Comparison of ENCODE assay signal across 8 cellular contexts in genomic region chrX:154805696-154806091, GRCh38. TPM values are rescaled to one million over a fixed set of nuclear protein-coding genes. Genes with fewer than 3 reads are reported as not detected.
DNase-seq lines count a peak whose midpoint lies in the region; ATAC-seq, FAIRE-seq and TF ChIP-seq lines count a peak whose summit lies in the region.

No MANE protein-coding gene starts in this region.

- CTCF ChIA-PET in HepG2 (lab: Yijun Ruan, JAX; ENCODE audit: low intra/inter-chr PET ratio, low total read pairs) = no interaction called here

- H3K9me3 ChIP-seq in HepG2 (ENCODE audit: low read length) = no peaks in the 10 kb centered on the region

- no peaks in the 10 kb centered on the region for H3K36me3 ChIP-seq in HepG2 (replicated peaks in 1 of 2; ENCODE audit: control insufficient read depth in 1 of 2, insufficient read depth in 2 of 2, low read length in 2 of 2)

- peak overlapping the region; percentile 59 to 73 (median 64); a peak in 5 of 6 replicates for H3K4me3 ChIP-seq in HepG2 (replicated peaks in 1 of 3; ENCODE audit: insufficient read depth in 1 of 3, low read depth in 2 of 3, low read length in 3 of 3)

- H3K27me3 ChIP-seq in HepG2 (ENCODE audit: control insufficient read depth in 1 of 2, insufficient read depth in 2 of 2, low read length in 2 of 2) = 0 out of 5 replicates have a peak, but pooled peaks cover 0 to 4% of the 10 kb centered on the region in 2 experiments

- ATAC-seq in HG03378 (IDR thresholded peaks at IDR 0.05; ENCODE audit: unreplicated experiment) (peak; percentile 13), HepG2 (peak; percentile 54), HG03521 (IDR thresholded peaks at IDR 0.05; ENCODE audit: unreplicated experiment) (no peak)

- TF ChIP-seq EP300 in HepG2 (IDR thresholded peaks at IDR 0.05; ENCODE audit: low read depth in 2 of 2, low read length in 2 of 2) (no peak), HepG2 (CRISPR knock-in tag; IDR thresholded peaks at IDR 0.05; ENCODE audit: borderline replicate concordance) (no peak)

- TF ChIP-seq RAD21 in HepG2 (CRISPR knock-in tag; IDR thresholded peaks at IDR 0.05) = no peak

- peaks cover 16% of the 10 kb centered on the region for H3K27me3 Mint-ChIP-seq in type B pancreatic cell

- H4K20me1 ChIP-seq in HepG2 (ENCODE audit: insufficient read depth, low read length) = no peaks in the 10 kb centered on the region; the same call in 1 of the 2 replicates

- DNase-seq in AG08395 (ENCODE audit: low spot score) (peak; percentile 20), astrocyte of the hippocampus (ENCODE audit: low read depth, low spot score) (peak; percentile 52), HepG2 (ENCODE audit: low spot score) (no peak), type B pancreatic cell (ENCODE audit: extremely low spot score, unreplicated experiment) (no peak), GM19239 (ENCODE audit: insufficient read length, low spot score) (no peak), NCI-H748 treated with DMSO at 0.1 percent for 48 hours (lab: John Stamatoyannopoulos, UW) (no peak)

- in situ Hi-C loops in HepG2 (cut with HindIII; ENCODE audit: extremely low pct_ligation_motif_present, low pct_unique_long_range_greater_than_20kb) = no loop called here

- peak overlapping the region; percentile 54 for H2AFZ ChIP-seq in HepG2 (ENCODE audit: low read length)

- TF ChIP-seq POLR2A in HepG2 (IDR thresholded peaks at IDR 0.05; ENCODE audit: insufficient read depth in 1 of 2, low read depth in 2 of 2, low read length in 2 of 2) = no peak

- H3K4me1 Mint-ChIP-seq in type B pancreatic cell (ENCODE audit: unreplicated experiment) = no peaks in the 10 kb centered on the region

- no peaks in the 10 kb centered on the region for H3K79me2 ChIP-seq in HepG2 (ENCODE audit: insufficient read depth, low read length)

- H3K4me3 Mint-ChIP-seq in type B pancreatic cell = peak overlapping the region; percentile 84

- TF ChIP-seq CTCF in HepG2 (CRISPR knock-in tag; IDR thresholded peaks at IDR 0.05) = no peak
- TF ChIP-seq CTCF in type B pancreatic cell (conservative IDR thresholded peaks at IDR 0.05) = no peak

- intact Hi-C loops in HepG2 (cut with micrococcal nuclease; ENCODE audit: unreplicated experiment) = no loop called here

- peaks cover 5% of the 10 kb centered on the region for H3K9me3 Mint-ChIP-seq in type B pancreatic cell

- no peak for FAIRE-seq in HepG2 (lab: Jason Lieb, UNC)
- no peak for FAIRE-seq in GM19239 (lab: Jason Lieb, UNC)

- no peak overlapping the region for H3K27ac ChIP-seq in HepG2 (ENCODE audit: extremely low read length, insufficient read depth, low read length)

- peak overlapping the region; percentile 34; the same call in 1 of the 2 replicates for H3K9ac ChIP-seq in HepG2 (ENCODE audit: insufficient read depth, low read depth, low read length)

- 0% methylated on average over 10 of the region's 13 CpGs for WGBS in HepG2 (ENCODE audit: low lambda C conversion rate)

- BruUV-seq in HepG2 (replicated peaks; lab: Mats Ljungman, UMichigan) = no TSS peak

- no peaks in the 10 kb centered on the region for H3K36me3 Mint-ChIP-seq in type B pancreatic cell

- H3K27ac Mint-ChIP-seq in type B pancreatic cell = no peak overlapping the region

- H3K4me1 ChIP-seq in HepG2 (ENCODE audit: insufficient read depth, low read length) = peaks cover 44% of the 10 kb centered on the region

- POLR2A ChIA-PET in HepG2 (lab: Yijun Ruan, JAX) = interaction anchor here (1.0 to 2.1 kb wide), 3 partner anchors 12 to 43 kb away, joined by 3 to 11 read pairs (median 3); partner anchors contain the start of gene DKC1

- H3K4me2 ChIP-seq in HepG2 (ENCODE audit: low read depth, low read length) = peak overlapping the region; percentile 86

RNA-seq across cellular contexts. Expression of gene MPP1, which starts 0.4 kb away (rescaled TPM):
- total RNA-seq in HepG2 (2016; rRNA removed; fragmentation: Illumina TruSeq; extraction: Trizol) (8.1 and 9.4 TPM in 2 replicates), type B pancreatic cell (ENCODE audit: low replicate concordance) (10.4 and 13.8 TPM in 2 replicates)
- 4.6 and 5.9 TPM in 2 replicates for total RNA-seq in HepG2 (2016; cell fraction: cytosol; rRNA removed; fragmentation: Illumina TruSeq; extraction: Trizol; ENCODE audit: low read depth)
- total RNA-seq in HepG2 (2016; cell fraction: insoluble cytoplasmic fraction; rRNA removed; fragmentation: Illumina TruSeq; extraction: Trizol) = 8.7 and 9.1 TPM in 2 replicates
- total RNA-seq in HepG2 (2016; cell fraction: membrane; rRNA removed; fragmentation: Illumina TruSeq; extraction: Trizol) = 5.0 and 5.5 TPM in 2 replicates
- 6.6 and 7.1 TPM in 2 replicates for total RNA-seq in HepG2 (2016; cell fraction: nucleus; rRNA removed; fragmentation: Illumina TruSeq; extraction: Trizol)
- 7.0 and 7.8 TPM in 2 replicates for polyA plus RNA-seq in HepG2 (2011; rRNA removed)
- polyA plus RNA-seq in HepG2 (2011; cell fraction: cytosol; rRNA removed) = 6.1 and 6.4 TPM in 2 replicates
- 12.9 and 14.5 TPM in 2 replicates for polyA plus RNA-seq in HepG2 (2011; cell fraction: nucleus; rRNA removed)
- 13.1 and 19.8 TPM in 2 replicates for polyA plus RNA-seq in HepG2 (2012)
- 2.6 and 2.9 TPM in 2 replicates for polyA plus RNA-seq in HepG2 (2016; cell fraction: cytosol; fragmentation: Illumina TruSeq; extraction: Trizol; ENCODE audit: low read depth)
- polyA plus RNA-seq in HepG2 (2016; cell fraction: insoluble cytoplasmic fraction; fragmentation: Illumina TruSeq; extraction: Trizol; ENCODE audit: low read depth) = 8.3 and 8.9 TPM in 2 replicates
- polyA plus RNA-seq in HepG2 (2016; cell fraction: membrane; fragmentation: Illumina TruSeq; extraction: Trizol; ENCODE audit: low read depth) = 3.6 and 3.7 TPM in 2 replicates
- 14.1 and 14.8 TPM in 2 replicates for polyA plus RNA-seq in HepG2 (2016; cell fraction: nucleus; fragmentation: Illumina TruSeq; extraction: Trizol; ENCODE audit: insufficient read depth, low read depth)
- polyA minus RNA-seq in HepG2 (2011; rRNA and poly(A)+ RNA removed; ENCODE audit: low replicate concordance) = 5.9 and 9.9 TPM in 2 replicates
- 4.9 and 6.3 TPM in 2 replicates for polyA minus RNA-seq in HepG2 (2011; cell fraction: cytosol; rRNA and poly(A)+ RNA removed)
- 9.2 and 13.4 TPM in 2 replicates for polyA minus RNA-seq in HepG2 (2011; cell fraction: nucleus; rRNA and poly(A)+ RNA removed)

RNA-seq across cellular contexts. Expression of gene SMIM9, which starts 28.8 kb away (rescaled TPM):
- total RNA-seq in HepG2 (2016; rRNA removed; fragmentation: Illumina TruSeq; extraction: Trizol) (not detected in 2 replicates), type B pancreatic cell (ENCODE audit: low replicate concordance) (not detected in 2 replicates)
- not detected in 2 replicates for total RNA-seq in HepG2 (2016; cell fraction: cytosol; rRNA removed; fragmentation: Illumina TruSeq; extraction: Trizol; ENCODE audit: low read depth)
- not detected in 2 replicates for total RNA-seq in HepG2 (2016; cell fraction: insoluble cytoplasmic fraction; rRNA removed; fragmentation: Illumina TruSeq; extraction: Trizol)
- total RNA-seq in HepG2 (2016; cell fraction: membrane; rRNA removed; fragmentation: Illumina TruSeq; extraction: Trizol) = not detected in 2 replicates
- not detected in 2 replicates for total RNA-seq in HepG2 (2016; cell fraction: nucleus; rRNA removed; fragmentation: Illumina TruSeq; extraction: Trizol)
- not detected in 2 replicates for polyA plus RNA-seq in HepG2 (2011; rRNA removed)
- not detected in 2 replicates for polyA plus RNA-seq in HepG2 (2011; cell fraction: cytosol; rRNA removed)
- not detected in 2 replicates for polyA plus RNA-seq in HepG2 (2011; cell fraction: nucleus; rRNA removed)
- not detected in 2 replicates for polyA plus RNA-seq in HepG2 (2012)
- not detected in 2 replicates for polyA plus RNA-seq in HepG2 (2016; cell fraction: cytosol; fragmentation: Illumina TruSeq; extraction: Trizol; ENCODE audit: low read depth)
- polyA plus RNA-seq in HepG2 (2016; cell fraction: insoluble cytoplasmic fraction; fragmentation: Illumina TruSeq; extraction: Trizol; ENCODE audit: low read depth) = not detected in 2 replicates
- polyA plus RNA-seq in HepG2 (2016; cell fraction: membrane; fragmentation: Illumina TruSeq; extraction: Trizol; ENCODE audit: low read depth) = not detected in 2 replicates
- not detected in 2 replicates for polyA plus RNA-seq in HepG2 (2016; cell fraction: nucleus; fragmentation: Illumina TruSeq; extraction: Trizol; ENCODE audit: insufficient read depth, low read depth)
- not detected in 2 replicates for polyA minus RNA-seq in HepG2 (2011; rRNA and poly(A)+ RNA removed; ENCODE audit: low replicate concordance)
- not detected in 2 replicates for polyA minus RNA-seq in HepG2 (2011; cell fraction: cytosol; rRNA and poly(A)+ RNA removed)
- polyA minus RNA-seq in HepG2 (2011; cell fraction: nucleus; rRNA and poly(A)+ RNA removed) = not detected in 2 replicates

RNA-seq across cellular contexts. Expression of gene DKC1, which starts 43.0 kb away (rescaled TPM):
- total RNA-seq in HepG2 (2016; rRNA removed; fragmentation: Illumina TruSeq; extraction: Trizol) = 102 and 150 TPM in 2 replicates
- total RNA-seq in HepG2 (2016; cell fraction: cytosol; rRNA removed; fragmentation: Illumina TruSeq; extraction: Trizol; ENCODE audit: low read depth) = 22.8 and 23.0 TPM in 2 replicates
- 102 and 151 TPM in 2 replicates for total RNA-seq in HepG2 (2016; cell fraction: insoluble cytoplasmic fraction; rRNA removed; fragmentation: Illumina TruSeq; extraction: Trizol)
- total RNA-seq in HepG2 (2016; cell fraction: membrane; rRNA removed; fragmentation: Illumina TruSeq; extraction: Trizol) = 30.2 and 37.3 TPM in 2 replicates
- total RNA-seq in HepG2 (2016; cell fraction: nucleus; rRNA removed; fragmentation: Illumina TruSeq; extraction: Trizol) = 62.0 and 64.5 TPM in 2 replicates
- 45.4 and 61.6 TPM in 2 replicates for polyA plus RNA-seq in HepG2 (2011; rRNA removed)
- 42.0 and 60.1 TPM in 2 replicates for polyA plus RNA-seq in HepG2 (2011; cell fraction: cytosol; rRNA removed)
- polyA plus RNA-seq in HepG2 (2011; cell fraction: nucleus; rRNA removed) = 42.2 and 51.5 TPM in 2 replicates
- polyA plus RNA-seq in HepG2 (2012) = 78.2 and 80.7 TPM in 2 replicates
- polyA plus RNA-seq in HepG2 (2016; cell fraction: cytosol; fragmentation: Illumina TruSeq; extraction: Trizol; ENCODE audit: low read depth) = 10.7 and 11.1 TPM in 2 replicates
- 172 and 182 TPM in 2 replicates for polyA plus RNA-seq in HepG2 (2016; cell fraction: insoluble cytoplasmic fraction; fragmentation: Illumina TruSeq; extraction: Trizol; ENCODE audit: low read depth)
- 20.1 and 22.3 TPM in 2 replicates for polyA plus RNA-seq in HepG2 (2016; cell fraction: membrane; fragmentation: Illumina TruSeq; extraction: Trizol; ENCODE audit: low read depth)
- polyA plus RNA-seq in HepG2 (2016; cell fraction: nucleus; fragmentation: Illumina TruSeq; extraction: Trizol; ENCODE audit: insufficient read depth, low read depth) = 93.0 and 104 TPM in 2 replicates
- 31.1 and 142 TPM in 2 replicates for polyA minus RNA-seq in HepG2 (2011; rRNA and poly(A)+ RNA removed; ENCODE audit: low replicate concordance)
- 26.4 and 28.8 TPM in 2 replicates for polyA minus RNA-seq in HepG2 (2011; cell fraction: cytosol; rRNA and poly(A)+ RNA removed)
- polyA minus RNA-seq in HepG2 (2011; cell fraction: nucleus; rRNA and poly(A)+ RNA removed) = 83.4 and 85.1 TPM in 2 replicates
- 52.0 and 62.7 TPM in 2 replicates for total RNA-seq in type B pancreatic cell (ENCODE audit: low replicate concordance)

RNA-seq across cellular contexts. Expression of gene GAB3, which starts 54.8 kb away (rescaled TPM):
- total RNA-seq in HepG2 (2016; rRNA removed; fragmentation: Illumina TruSeq; extraction: Trizol) (not detected in 2 replicates), type B pancreatic cell (ENCODE audit: low replicate concordance) (0.19 TPM in 1 of 2 replicates, not detected in the other)
- total RNA-seq in HepG2 (2016; cell fraction: cytosol; rRNA removed; fragmentation: Illumina TruSeq; extraction: Trizol; ENCODE audit: low read depth) = not detected in 2 replicates
- total RNA-seq in HepG2 (2016; cell fraction: insoluble cytoplasmic fraction; rRNA removed; fragmentation: Illumina TruSeq; extraction: Trizol) = not detected in 2 replicates
- not detected in 2 replicates for total RNA-seq in HepG2 (2016; cell fraction: membrane; rRNA removed; fragmentation: Illumina TruSeq; extraction: Trizol)
- not detected in 2 replicates for total RNA-seq in HepG2 (2016; cell fraction: nucleus; rRNA removed; fragmentation: Illumina TruSeq; extraction: Trizol)
- polyA plus RNA-seq in HepG2 (2011; rRNA removed) = 0.01 TPM in 1 of 2 replicates, not detected in the other
- not detected in 2 replicates for polyA plus RNA-seq in HepG2 (2011; cell fraction: cytosol; rRNA removed)
- not detected in 2 replicates for polyA plus RNA-seq in HepG2 (2011; cell fraction: nucleus; rRNA removed)
- not detected in 2 replicates for polyA plus RNA-seq in HepG2 (2012)
- not detected in 2 replicates for polyA plus RNA-seq in HepG2 (2016; cell fraction: cytosol; fragmentation: Illumina TruSeq; extraction: Trizol; ENCODE audit: low read depth)
- polyA plus RNA-seq in HepG2 (2016; cell fraction: insoluble cytoplasmic fraction; fragmentation: Illumina TruSeq; extraction: Trizol; ENCODE audit: low read depth) = not detected in 2 replicates
- polyA plus RNA-seq in HepG2 (2016; cell fraction: membrane; fragmentation: Illumina TruSeq; extraction: Trizol; ENCODE audit: low read depth) = not detected in 2 replicates
- not detected in 2 replicates for polyA plus RNA-seq in HepG2 (2016; cell fraction: nucleus; fragmentation: Illumina TruSeq; extraction: Trizol; ENCODE audit: insufficient read depth, low read depth)
- 0.21 TPM in 1 of 2 replicates, not detected in the other for polyA minus RNA-seq in HepG2 (2011; rRNA and poly(A)+ RNA removed; ENCODE audit: low replicate concordance)
- not detected in 2 replicates for polyA minus RNA-seq in HepG2 (2011; cell fraction: cytosol; rRNA and poly(A)+ RNA removed)
- not detected in 2 replicates for polyA minus RNA-seq in HepG2 (2011; cell fraction: nucleus; rRNA and poly(A)+ RNA removed)

Comparison
In these comparisons a context has a peak if more than half of its experiments do, and no peak if none do; other contexts are left out.
1. DNase-seq: peak in AG08395 (single experiment) and astrocyte of the hippocampus (single experiment); none in HepG2 (single experiment), type B pancreatic cell (single experiment), GM19239 (single experiment) and NCI-H748 treated with DMSO at 0.1 percent for 48 hours (single experiment).